ENCODE assay signal across 8 cellular contexts in the genomic region with DNA sequence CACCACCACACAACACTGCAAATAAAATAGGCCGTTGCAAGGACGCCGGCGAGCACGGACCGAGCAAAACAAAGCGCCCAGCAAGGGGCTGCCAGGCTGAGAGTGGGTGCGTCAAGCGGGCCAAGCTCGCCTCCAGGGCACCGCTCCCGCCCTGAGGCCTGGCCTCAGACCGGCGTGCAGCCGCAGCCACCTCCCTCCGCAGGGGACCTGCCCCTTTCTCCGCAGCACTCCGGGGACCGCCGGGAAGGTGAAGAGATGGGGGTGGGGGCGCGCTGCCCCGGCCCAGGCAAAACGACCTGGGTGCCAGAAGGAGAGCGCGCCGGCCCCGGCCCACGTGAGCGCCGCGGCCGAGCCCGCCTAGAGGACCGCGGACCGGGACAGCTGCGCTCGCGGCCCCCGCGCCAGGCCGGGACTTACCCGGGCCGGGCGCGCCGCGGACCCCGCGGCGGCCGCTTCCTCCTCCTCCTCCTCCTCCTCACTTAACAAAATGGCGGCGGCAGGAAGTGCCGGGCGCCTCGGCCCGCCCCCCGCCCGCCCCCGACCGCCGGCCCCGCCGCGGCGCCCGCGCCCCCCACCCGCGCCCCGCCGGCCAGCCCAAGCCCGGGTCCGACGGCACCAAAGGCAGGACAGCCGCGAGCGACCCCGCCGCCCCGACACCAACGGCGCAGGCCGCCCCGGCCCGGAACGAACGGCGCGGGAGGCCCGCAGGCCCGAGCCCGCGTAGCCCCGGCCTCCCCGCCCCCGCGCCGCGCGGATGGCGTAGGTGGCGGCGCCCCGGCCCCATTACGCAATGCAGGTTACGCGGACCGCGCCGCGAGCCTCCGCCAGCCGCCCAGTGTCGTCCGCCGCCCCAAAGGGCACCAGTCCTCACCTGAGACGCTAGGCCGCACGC. TPM values are rescaled to one million over a fixed set of nuclear protein-coding genes. Genes with fewer than 3 reads are reported as not detected.
DNase-seq lines count a peak whose midpoint lies in the region; ATAC-seq and TF ChIP-seq lines count a peak whose summit lies in the region.

No MANE protein-coding gene starts in this region.

- H3K9me2 ChIP-seq in GM23248 (ENCODE audit: insufficient read depth): no peaks in the 10 kb centered on the region

- peak; percentile 60 for DNase-seq in EH (ENCODE audit: low read depth)
- DNase-seq in GM23248: peak; percentile 80
- peak; percentile 63 for DNase-seq in NAMALWA (ENCODE audit: low spot score)
- peak; percentile 61 for DNase-seq in activated CD4-positive, alpha-beta T cell treated with anti-CD3 and anti-CD28 coated beads, Interleukin-2, amount 10 ng/mL, durations not matched to agents 7 days and 5 days
- peak in 5 of 10 donors; percentile 31 to 61 (median 35) for DNase-seq in dorsolateral prefrontal cortex
- peak; percentile 45 to 71 for DNase-seq in memory B cell (ENCODE audit: low spot score in 2 of 2)
- DNase-seq in stimulated activated CD8-positive, alpha-beta memory T cell treated with anti-CD3 and anti-CD28 coated beads, Interleukin-12 subunit alpha, Interleukin-12 subunit beta, amount 100 ng/mL, for 24 hours (ENCODE audit: extremely low read depth): peak; percentile 28
- no peak for DNase-seq in NCI-H1694 treated with DMSO at 0.1 percent for 48 hours (lab: John Stamatoyannopoulos, UW)

- 0 to 1% methylated on average over 31 to 77 of the region's 122 CpGs for WGBS in GM23248 (ENCODE audit: low coverage in 1 of 2, low lambda C conversion rate in 2 of 2, missing lambda C conversion rate in 2 of 2), 2 experiments

- no peaks in the 10 kb centered on the region for H3K36me3 ChIP-seq in GM23248 (ENCODE audit: low read depth)

- H2AFZ ChIP-seq in GM23248: no peak overlapping the region

- peak; percentile 36 for ATAC-seq in memory B cell (ENCODE audit: low read depth)

- H3K27ac Mint-ChIP-seq in activated CD4-positive, alpha-beta T cell treated with anti-CD3 and anti-CD28 coated beads, Interleukin-2, amount 10 ng/mL, durations not matched to agents 7 days and 5 days: peak overlapping the region; percentile 91
- peak overlapping the region; percentile 94 for H3K27ac Mint-ChIP-seq in memory B cell

- H3K4me3 ChIP-seq in GM23248: peak overlapping the region; percentile 81
- H3K4me3 ChIP-seq in dorsolateral prefrontal cortex: peak overlapping the region; percentile 70 to 97 (median 92)

- in situ Hi-C loops in GM23248 (cut with MboI): no loop called here

- H3K36me3 Mint-ChIP-seq in activated CD4-positive, alpha-beta T cell treated with anti-CD3 and anti-CD28 coated beads, Interleukin-2, amount 10 ng/mL, durations not matched to agents 7 days and 5 days (ENCODE audit: low read depth): peaks cover 13% of the 10 kb centered on the region
- H3K36me3 Mint-ChIP-seq in memory B cell: peaks cover 6% of the 10 kb centered on the region

- peaks cover 34% of the 10 kb centered on the region for H4K20me1 ChIP-seq in GM23248 (ENCODE audit: insufficient read depth)

- peak overlapping the region; percentile 95 for H3K4me3 Mint-ChIP-seq in activated CD4-positive, alpha-beta T cell treated with anti-CD3 and anti-CD28 coated beads, Interleukin-2, amount 10 ng/mL, durations not matched to agents 7 days and 5 days
- H3K4me3 Mint-ChIP-seq in memory B cell: peak overlapping the region; percentile 91

- no peaks in the 10 kb centered on the region for H3K27me3 Mint-ChIP-seq in activated CD4-positive, alpha-beta T cell treated with anti-CD3 and anti-CD28 coated beads, Interleukin-2, amount 10 ng/mL, durations not matched to agents 7 days and 5 days
- H3K27me3 Mint-ChIP-seq in memory B cell: no peaks in the 10 kb centered on the region

- H3F3A ChIP-seq in GM23248 (ENCODE audit: insufficient read depth): peaks cover 33% of the 10 kb centered on the region

- H3K27ac ChIP-seq in GM23248 (peak overlapping the region; percentile 88), dorsolateral prefrontal cortex (peak overlapping the region in 56 of 59 donors; percentile 20 to 94 (median 82))

- H3K9me3 ChIP-seq in GM23248 (ENCODE audit: low read depth): no peaks in the 10 kb centered on the region

- POLR2A ChIA-PET in activated CD4-positive, alpha-beta T cell treated with anti-CD3 and anti-CD28 coated beads, Interleukin-2, amount 10 ng/mL, durations not matched to agents 7 days and 5 days (lab: Charles Lee): no interaction called here

- no peaks in the 10 kb centered on the region for H3K27me3 ChIP-seq in GM23248 (replicated peaks; ENCODE audit: insufficient read depth)
- no peaks in the 10 kb centered on the region for H3K27me3 ChIP-seq in dorsolateral prefrontal cortex

- H3K4me1 Mint-ChIP-seq in activated CD4-positive, alpha-beta T cell treated with anti-CD3 and anti-CD28 coated beads, Interleukin-2, amount 10 ng/mL, durations not matched to agents 7 days and 5 days: peaks cover 47% of the 10 kb centered on the region
- H3K4me1 Mint-ChIP-seq in memory B cell: peaks cover 34% of the 10 kb centered on the region

- H3K4me1 ChIP-seq in GM23248 (ENCODE audit: insufficient read depth): peaks cover 28% of the 10 kb centered on the region

- TF ChIP-seq CTCF in dorsolateral prefrontal cortex (IDR thresholded peaks at IDR 0.05 in 54 of 56, conservative IDR thresholded peaks at IDR 0.05 in 2 of 56; ENCODE audit: low read depth in 1 of 56, partially characterized antibody in 56 of 56): peak in 1 of 56 donors; percentile 14

- peak overlapping the region; percentile 99 for H3K4me2 ChIP-seq in GM23248 (ENCODE audit: unreplicated experiment)

- no peaks in the 10 kb centered on the region for H3K9me3 Mint-ChIP-seq in activated CD4-positive, alpha-beta T cell treated with anti-CD3 and anti-CD28 coated beads, Interleukin-2, amount 10 ng/mL, durations not matched to agents 7 days and 5 days
- no peaks in the 10 kb centered on the region for H3K9me3 Mint-ChIP-seq in memory B cell

- intact Hi-C loops in dorsolateral prefrontal cortex (cut with DNase I): loop anchor here (2.0 to 5.0 kb wide), 6 partner anchors 43 to 101 kb away; partner anchors contain the start of genes AKAP8 (in 1 of the 2) and AKAP8L (in 1 of the 2)

- CTCF ChIA-PET in activated CD4-positive, alpha-beta T cell treated with anti-CD3 and anti-CD28 coated beads, Interleukin-2, amount 10 ng/mL, durations not matched to agents 7 days and 5 days (lab: Charles Lee): interaction anchor here (0.7 to 1.3 kb wide), 3 partner anchors 51 to 224 kb away, joined by 3 read pairs; no protein-coding TSS in a partner anchor

- peak overlapping the region; percentile 97 for H3K9ac ChIP-seq in GM23248

- peaks cover 91% of the 10 kb centered on the region for H3K79me2 ChIP-seq in GM23248 (ENCODE audit: insufficient read depth)

RNA-seq across cellular contexts. Expression of gene BRD4, which starts 0.7 kb away (rescaled TPM):
- total RNA-seq in GM23248 (2014; rRNA removed; shearing (Covaris generic)): 9.0 and 20.2 TPM in 2 replicates
- polyA plus RNA-seq in GM23248 (2016; fragmentation: Nextera tagmentation; extraction: Ambion mirVana): 17.5 and 18.6 TPM in 2 replicates
- total RNA-seq in activated CD4-positive, alpha-beta T cell treated with anti-CD3 and anti-CD28 coated beads, Interleukin-2, amount 10 ng/mL, durations not matched to agents 7 days and 5 days: 100 to 1,000 TPM; 114 to 115 TPM
- 100 to 1,000 TPM in 99 of 120 experiments, 10 to 100 TPM in 21; 84.8 to 154 (median 112) TPM for total RNA-seq in dorsolateral prefrontal cortex

RNA-seq across cellular contexts. Expression of gene AKAP8, which starts 47.9 kb away (rescaled TPM):
- total RNA-seq in GM23248 (2014; rRNA removed; shearing (Covaris generic)): 13.4 and 19.7 TPM in 2 replicates
- 14.6 and 14.8 TPM in 2 replicates for polyA plus RNA-seq in GM23248 (2016; fragmentation: Nextera tagmentation; extraction: Ambion mirVana)
- 10 to 100 TPM; 54.5 to 57.1 TPM for total RNA-seq in activated CD4-positive, alpha-beta T cell treated with anti-CD3 and anti-CD28 coated beads, Interleukin-2, amount 10 ng/mL, durations not matched to agents 7 days and 5 days
- total RNA-seq in dorsolateral prefrontal cortex: 10 to 100 TPM; 18.6 to 51.6 (median 29.6) TPM
